32 cellular contexts compared by ENCODE assay signal in the genomic region with DNA sequence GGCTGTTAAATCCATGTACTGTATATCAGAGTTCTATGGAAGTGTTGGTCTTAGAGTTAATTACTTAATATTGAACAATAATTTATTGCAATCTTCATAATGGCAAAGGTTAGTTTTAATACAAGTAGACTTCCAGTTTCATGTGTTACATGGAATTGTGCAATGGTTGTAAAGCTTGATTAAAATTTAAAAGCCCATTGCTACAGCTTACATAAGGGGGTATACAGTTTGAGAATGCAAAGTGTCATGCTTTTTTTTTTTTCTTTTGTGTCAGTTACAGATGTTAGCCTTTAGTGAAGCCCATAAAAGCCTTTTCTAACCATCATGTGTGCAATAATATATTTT.
"Had no signal": no experiment of that assay in that cellular context is flagged by ENCODE, and none has a peak within 500 bp of the region (broad histone marks: within the 10 kb centered on the region; RNA-seq: fewer than 3 reads in every experiment).

No MANE protein-coding gene starts in this region.

- DNase-seq: activated CD4-positive, alpha-beta memory T cell treated with anti-CD3 and anti-CD28 coated beads for 36 hours; activated CD4-positive, alpha-beta T cell treated with anti-CD3 and anti-CD28 coated beads for 36 hours; activated CD4-positive, alpha-beta T cell treated with anti-CD3 and anti-CD28 coated beads, Interleukin-2, amount 10 ng/mL, durations not matched to agents 24 days and 14 days; activated CD4-positive, CD25-positive, alpha-beta regulatory T cell; activated CD4-positive, CD25-positive, alpha-beta regulatory T cell treated with anti-CD3 and anti-CD28 coated beads, Interleukin-2, amount 50 U/mL, for 72 hours; activated CD8-positive, alpha-beta memory T cell treated with anti-CD3 and anti-CD28 coated beads, Interleukin-2, amount 10 ng/mL, durations not matched to agents 7 days and 5 days; activated CD8-positive, alpha-beta memory T cell treated with anti-CD3 and anti-CD28 coated beads, Interleukin-2, amount 50 U/mL, for 4 hours; activated CD8-positive, alpha-beta T cell treated with anti-CD3 and anti-CD28 coated beads, Interleukin-2, amount 10 ng/mL, durations not matched to agents 7 days and 5 days; activated effector memory CD4-positive, alpha-beta T cell treated with Interleukin-2 at 50 U/mL for 16 hours; activated gamma-delta T cell treated with Interleukin-2 at 50 U/mL for 16 hours; activated naive CD4-positive, alpha-beta T cell treated with anti-CD3 and anti-CD28 coated beads, Interleukin-2, amount 50 U/mL, for 16 hours; activated naive CD4-positive, alpha-beta T cell treated with Interleukin-2 at 50 U/mL for 16 hours; activated T-cell treated with anti-CD3 and anti-CD28 coated beads for 4 hours; activated T-cell treated with anti-CD3 and anti-CD28 coated beads, Interleukin-2, amount 50 U/mL, for 24 hours; activated T-cell treated with anti-CD3 and anti-CD28 coated beads, Interleukin-2, amount 50 U/mL, for 72 hours; adrenal gland; amygdala; aorta; body of pancreas; central memory CD4-positive, alpha-beta T cell; cerebellar nuclear complex; colonic mucosa; effector memory CD4-positive, alpha-beta T cell; endodermal cell; foreskin fibroblast; head of caudate nucleus; T-cell; T1000 had no signal

- H3K27ac ChIP-seq: body of pancreas, breast epithelium, colonic mucosa had no signal

- H3K27me3 ChIP-seq: adrenal gland, body of pancreas, breast epithelium, cardiac muscle cell, colonic mucosa had no signal

- ATAC-seq: activated CD8-positive, alpha-beta memory T cell treated with anti-CD3 and anti-CD28 coated beads, Interleukin-2, amount 10 ng/mL, durations not matched to agents 7 days and 5 days; activated CD8-positive, alpha-beta T cell treated with anti-CD3 and anti-CD28 coated beads, Interleukin-2, amount 10 ng/mL, durations not matched to agents 7 days and 5 days; body of pancreas; esophagus mucosa had no signal

- H3K4me1 ChIP-seq: colonic mucosa had no signal

- H3K4me3 ChIP-seq: adrenal gland, body of pancreas, breast epithelium, cardiac muscle cell, colonic mucosa had no signal

- H3K9me3 ChIP-seq: adrenal gland, body of pancreas, breast epithelium, colonic mucosa had no signal

- FAIRE-seq: frontal cortex had no signal

- H3K36me3 ChIP-seq: colonic mucosa had no signal
